In the genomic region with DNA sequence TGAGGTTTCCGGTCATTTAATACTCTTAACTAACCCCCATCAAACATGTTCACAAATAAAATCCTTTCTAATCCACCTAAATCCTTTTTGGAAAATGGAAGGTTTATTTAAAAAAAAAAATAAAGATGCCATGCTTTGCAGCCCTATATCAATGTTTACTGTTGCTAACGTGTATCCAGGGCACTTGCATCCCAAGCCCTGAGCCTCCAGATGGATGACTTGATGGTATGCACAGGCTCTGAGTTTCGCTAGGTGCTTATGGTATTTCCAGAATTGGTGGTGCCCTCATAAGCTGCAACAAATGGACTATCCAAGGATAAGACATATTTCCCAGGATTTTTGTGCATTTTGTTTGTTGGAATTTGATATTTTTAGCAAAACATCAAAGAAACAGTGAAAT, we compare ENCODE assay signal across 6 cellular contexts.
"Had no signal": no experiment of that assay in that cellular context is flagged by ENCODE, and none has a peak within 500 bp of the region (broad histone marks: within the 10 kb centered on the region; RNA-seq: fewer than 3 reads in every experiment).

No MANE protein-coding gene starts in this region.

- H3K27me3 Mint-ChIP-seq: IgD-negative memory B cell had no signal

- DNase-seq: H9, HCEC 1CT, KBM-7 had no signal

- H3K27ac Mint-ChIP-seq: GM23338, H9, IgD-negative memory B cell had no signal

- H3K9me3 Mint-ChIP-seq: GM23338 had no signal

- ATAC-seq: GM23338, HepG2 had no signal

- H3K4me1 Mint-ChIP-seq: GM23338, H9, IgD-negative memory B cell had no signal

- H3K4me3 Mint-ChIP-seq: GM23338, H9, IgD-negative memory B cell had no signal

- H3K36me3 Mint-ChIP-seq: IgD-negative memory B cell had no signal
